ENCODE assay signal across 16 cellular contexts in the genomic region with DNA sequence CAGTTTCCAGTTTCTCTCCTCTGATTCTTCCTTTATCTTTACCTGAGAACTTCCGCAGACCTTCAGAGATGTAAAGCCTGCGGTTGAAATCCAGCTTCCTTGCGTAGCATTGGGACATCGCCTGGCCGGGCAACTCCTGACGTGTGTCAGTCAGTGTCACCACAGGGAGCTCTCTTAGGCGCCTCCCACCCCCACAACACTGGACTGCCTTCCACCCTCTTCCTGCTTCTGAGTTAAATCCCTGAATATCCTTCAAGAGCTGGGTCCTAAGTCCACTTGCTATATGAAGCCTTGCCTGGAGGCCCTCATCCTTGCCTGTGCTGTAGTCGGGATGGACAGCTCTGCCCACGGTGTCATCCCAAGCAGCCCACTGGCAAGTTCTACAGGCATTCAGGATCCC.
A peak's percentile ranks its signal among the peaks of the same experiment; 100 is the strongest.
DNase-seq lines count a peak whose midpoint lies in the region; TF ChIP-seq lines count a peak whose summit lies in the region.
"Had no signal": no experiment of that assay in that cellular context is flagged by ENCODE, and none has a peak within 500 bp of the region (broad histone marks: within the 10 kb centered on the region; RNA-seq: fewer than 3 reads in every experiment).

No MANE protein-coding gene starts in this region.

- H3K9me3 ChIP-seq in ascending aorta (no peaks in the 10 kb centered on the region), endodermal cell (ENCODE audit: control insufficient read depth, low read length) (no peaks in the 10 kb centered on the region), tibial artery (no peaks in the 10 kb centered on the region), SJCRH30 (replicated peaks) (no peaks in the 10 kb centered on the region)
- H3K9me3 ChIP-seq: A549, BE2C had no signal

- no peak overlapping the region for H3K27ac Mint-ChIP-seq in endodermal cell
- H3K27ac Mint-ChIP-seq: CD14-positive monocyte; CD8-positive, alpha-beta T cell; GM23338 had no signal

- no peak overlapping the region for H3K9ac ChIP-seq in endodermal cell (ENCODE audit: extremely low read depth, low read length, poor library complexity, severe bottlenecking)

- TF ChIP-seq CTCF in ascending aorta (IDR thresholded peaks at IDR 0.05) (no peak), endodermal cell (conservative IDR thresholded peaks at IDR 0.05) (no peak), tibial artery (IDR thresholded peaks at IDR 0.05) (no peak)

- H3K4me3 ChIP-seq in ascending aorta (no peak overlapping the region), endodermal cell (ENCODE audit: low read length) (no peak overlapping the region), tibial artery (no peak overlapping the region), SJCRH30 (no peak overlapping the region)
- H3K4me3 ChIP-seq: A549, GM23338 had no signal

- H3K4me3 Mint-ChIP-seq in endodermal cell = no peak overlapping the region
- H3K4me3 Mint-ChIP-seq: CD14-positive monocyte; CD8-positive, alpha-beta T cell; GM23338; IgD-negative memory B cell had no signal

- H3K4me1 Mint-ChIP-seq in endodermal cell = peaks cover 29% of the 10 kb centered on the region
- H3K4me1 Mint-ChIP-seq: CD14-positive monocyte, GM23338, IgD-negative memory B cell had no signal

- H3K9me3 Mint-ChIP-seq in endodermal cell = no peaks in the 10 kb centered on the region
- H3K9me3 Mint-ChIP-seq: CD14-positive monocyte; CD8-positive, alpha-beta T cell; GM23338; IgD-negative memory B cell had no signal

- 91% methylated on average over 7 to 9 of the region's 9 CpGs for WGBS in endodermal cell (ENCODE audit: insufficient coverage in 1 of 2, insufficient read length in 1 of 2), 2 experiments

- H3K36me3 Mint-ChIP-seq in endodermal cell (ENCODE audit: low read depth) = no peaks in the 10 kb centered on the region
- H3K36me3 Mint-ChIP-seq: CD14-positive monocyte, IgD-negative memory B cell had no signal

- peaks cover 29 to 35% of the 10 kb centered on the region in 2 donors for H3K4me1 ChIP-seq in ascending aorta
- no peaks in the 10 kb centered on the region for H3K4me1 ChIP-seq in endodermal cell (ENCODE audit: control insufficient read depth, insufficient read depth, low read length)
- H3K4me1 ChIP-seq in tibial artery = peaks cover 12 to 47% (median 39%) of the 10 kb centered on the region in 4 donors
- H3K4me1 ChIP-seq in SJCRH30 = peaks cover 32% of the 10 kb centered on the region
- H3K4me1 ChIP-seq: A549, BE2C had no signal

- intact Hi-C loops in ascending aorta (cut with DNase I) = no loop called here
- intact Hi-C loops in posterior vena cava (cut with DNase I) = no loop called here
- intact Hi-C loops in tibial artery (cut with DNase I; ENCODE audit: low total_unique reads) = no loop called here

- H3K27me3 Mint-ChIP-seq in endodermal cell (ENCODE audit: insufficient read depth) = no peaks in the 10 kb centered on the region

- H3K27me3 ChIP-seq in ascending aorta (no peaks in the 10 kb centered on the region), endodermal cell (ENCODE audit: control insufficient read depth, insufficient read depth, low read length, poor library complexity, severe bottlenecking) (no peaks in the 10 kb centered on the region), tibial artery (no peaks in the 10 kb centered on the region), SJCRH30 (no peaks in the 10 kb centered on the region)
- H3K27me3 ChIP-seq: BE2C had no signal

- peak overlapping the region; percentile 89 to 96 for H3K27ac ChIP-seq in ascending aorta
- H3K27ac ChIP-seq in endodermal cell (ENCODE audit: low read depth, low read length) = no peak overlapping the region
- peak overlapping the region; percentile 86 to 96 for H3K27ac ChIP-seq in tibial artery
- no peak overlapping the region for H3K27ac ChIP-seq in SJCRH30
- H3K27ac ChIP-seq: A549 had no signal

- no peak for DNase-seq in ascending aorta (ENCODE audit: low spot score in 2 of 2)
- peak; percentile 42 for DNase-seq in endodermal cell
- DNase-seq in posterior vena cava (ENCODE audit: low spot score) = peak; percentile 52
- peak in 1 of 2 donors; percentile 53 for DNase-seq in tibial artery
- DNase-seq in D341Med (ENCODE audit: low spot score) = no peak
- no peak for DNase-seq in UCSD-AML1 (lab: John Stamatoyannopoulos, UW; ENCODE audit: unreplicated experiment)
- DNase-seq in SJCRH30 = no peak
- DNase-seq: BE2C; CD8-positive, alpha-beta T cell; COR-L47; DMS79; H7 had no signal

- H3K36me3 ChIP-seq in ascending aorta (peaks cover 9 to 11% of the 10 kb centered on the region in 2 donors), endodermal cell (ENCODE audit: control insufficient read depth, insufficient read depth, low read length) (no peaks in the 10 kb centered on the region), tibial artery (peaks cover 0 to 30% (median 0%) of the 10 kb centered on the region in 3 donors), SJCRH30 (no peaks in the 10 kb centered on the region)
- H3K36me3 ChIP-seq: BE2C had no signal

Comparison
In these comparisons a context has a peak if more than half of its experiments do, and no peak if none do; other contexts are left out.
1. DNase-seq: peak in endodermal cell (single experiment) and posterior vena cava (single experiment); none in ascending aorta (0 of 2), D341Med (single experiment), UCSD-AML1 (single experiment) and SJCRH30 (0 of 2).
2. H3K27ac ChIP-seq: peak in ascending aorta (2 of 2) and tibial artery (2 of 2); none in endodermal cell (single experiment) and SJCRH30 (single experiment).